9 cellular contexts compared by ENCODE assay signal in the genomic region with DNA sequence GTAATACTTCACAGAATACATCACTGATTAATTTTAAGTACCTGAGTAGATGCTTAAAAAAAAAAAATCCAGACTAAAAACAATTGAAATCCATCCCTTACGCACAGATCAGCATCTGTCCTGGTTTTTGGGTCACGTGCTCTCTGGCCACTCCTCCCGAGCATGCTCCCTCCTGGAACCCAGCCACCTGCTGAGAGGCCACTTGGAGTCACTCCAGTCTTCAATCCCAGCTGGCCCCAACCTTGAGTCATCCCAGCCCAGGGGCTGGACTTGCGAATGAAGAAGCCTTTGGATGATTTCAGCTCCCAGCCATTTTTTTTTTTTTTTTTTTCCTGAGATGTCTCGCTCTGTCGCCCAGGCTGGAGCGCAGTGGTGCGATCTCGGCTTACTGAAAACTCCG. TPM values are rescaled to one million over a fixed set of nuclear protein-coding genes. Genes with fewer than 3 reads are reported as not detected.
DNase-seq lines count a peak whose midpoint lies in the region; TF ChIP-seq lines count a peak whose summit lies in the region.
"Had no signal": no experiment of that assay in that cellular context is flagged by ENCODE, and none has a peak within 500 bp of the region (broad histone marks: within the 10 kb centered on the region; RNA-seq: fewer than 3 reads in every experiment).

No MANE protein-coding gene starts in this region.

- CTCF ChIA-PET in Caco-2 (lab: Charles Lee) = no interaction called here

- H3K4me3 ChIP-seq in Caco-2 (ENCODE audit: low read depth, low read length) (no peak overlapping the region), esophagus muscularis mucosa (no peak overlapping the region)

- no peak for TF ChIP-seq EP300 in esophagus muscularis mucosa (IDR thresholded peaks at IDR 0.05)

- H3K27ac Mint-ChIP-seq in Caco-2 (ENCODE audit: unreplicated experiment) = no peak overlapping the region
- H3K27ac Mint-ChIP-seq: natural killer cell had no signal

- no peaks in the 10 kb centered on the region for H3K4me1 Mint-ChIP-seq in Caco-2 (ENCODE audit: low read depth, unreplicated experiment)
- H3K4me1 Mint-ChIP-seq: natural killer cell had no signal

- H3K27me3 ChIP-seq in Caco-2 (replicated peaks; ENCODE audit: control insufficient read depth, insufficient read depth, low read length) (no peaks in the 10 kb centered on the region; the same call in 1 of the 2 replicates), esophagus muscularis mucosa (no peaks in the 10 kb centered on the region)

- 61% methylated on average over 10 of the region's 10 CpGs for WGBS in esophagus muscularis mucosa

- TF ChIP-seq CTCF in Caco-2 (IDR thresholded peaks at IDR 0.05; ENCODE audit: insufficient read depth in 1 of 2, low read depth in 1 of 2, low read length in 1 of 2, severe bottlenecking in 1 of 2, unreplicated experiment in 1 of 2) = no peak
- no peak for TF ChIP-seq CTCF in esophagus muscularis mucosa (IDR thresholded peaks at IDR 0.05)

- H3K36me3 ChIP-seq in Caco-2 (ENCODE audit: control insufficient read depth, insufficient read depth, low read length) = no peaks in the 10 kb centered on the region
- no peaks in the 10 kb centered on the region for H3K36me3 ChIP-seq in esophagus muscularis mucosa

- H3K9me3 Mint-ChIP-seq in Caco-2 (ENCODE audit: unreplicated experiment) = no peaks in the 10 kb centered on the region
- H3K9me3 Mint-ChIP-seq: natural killer cell had no signal

- TF ChIP-seq POLR2A in esophagus muscularis mucosa (IDR thresholded peaks at IDR 0.05; ENCODE audit: low read depth) = no peak

- DNase-seq in Caco-2 = peak; percentile 6 to 41
- peak; percentile 73 to 94 for DNase-seq in NCI-H446 (lab: John Stamatoyannopoulos, UW)
- DNase-seq in fibroblast of peridontal ligament (ENCODE audit: extremely low read depth) = peak; percentile 56
- DNase-seq in non-pigmented ciliary epithelial cell (ENCODE audit: low read depth) = peak; percentile 91
- DNase-seq in esophagus muscularis mucosa (ENCODE audit: extremely low spot score) = no peak
- no peak for DNase-seq in stimulated activated CD4-positive, alpha-beta T cell treated with anti-CD3 and anti-CD28 coated beads, Interleukin-4, amount 100 ng/mL, for 4 hours
- no peak for DNase-seq in activated CD8-positive, alpha-beta memory T cell treated with anti-CD3 and anti-CD28 coated beads, Interleukin-2, amount 50 U/mL, for 48 hours
- DNase-seq in activated gamma-delta T cell (lab: John Stamatoyannopoulos, UW) = no peak
- DNase-seq: natural killer cell had no signal

- no peaks in the 10 kb centered on the region for H3K27me3 Mint-ChIP-seq in Caco-2 (ENCODE audit: insufficient read depth, unreplicated experiment)

- intact Hi-C loops in Caco-2 (cut with micrococcal nuclease; ENCODE audit: unreplicated experiment) = no loop called here
- intact Hi-C loops in esophagus muscularis mucosa (cut with DNase I) = no loop called here

- H3K4me1 ChIP-seq in Caco-2 = no peaks in the 10 kb centered on the region
- no peaks in the 10 kb centered on the region for H3K4me1 ChIP-seq in esophagus muscularis mucosa

- H3K36me3 Mint-ChIP-seq in Caco-2 (ENCODE audit: insufficient read depth, unreplicated experiment) = no peaks in the 10 kb centered on the region
- H3K36me3 Mint-ChIP-seq: natural killer cell had no signal

- POLR2A ChIA-PET in Caco-2 (lab: Charles Lee) = no interaction called here

- no peak overlapping the region for H3K27ac ChIP-seq in esophagus muscularis mucosa (replicated peaks in 1 of 4)

- H3K9me3 ChIP-seq in Caco-2 (no peaks in the 10 kb centered on the region), esophagus muscularis mucosa (no peaks in the 10 kb centered on the region)

- H3K4me3 Mint-ChIP-seq in Caco-2 (ENCODE audit: unreplicated experiment) = no peak overlapping the region
- H3K4me3 Mint-ChIP-seq: natural killer cell had no signal

- no TSS peak for BruUV-seq in Caco-2 (replicated peaks; lab: Mats Ljungman, UMichigan)

RNA-seq across cellular contexts. Expression of gene MAP1LC3C, which starts 8.9 kb away (rescaled TPM):
- 0.72 and 0.86 TPM in 2 replicates for total RNA-seq in Caco-2 (2022)
- total RNA-seq in esophagus muscularis mucosa = 10 to 100 TPM in 2 of 4 donors, 1 to 10 TPM in 2; 5.4 to 19.3 (median 11.6) TPM
- total RNA-seq: natural killer cell had no signal

RNA-seq across cellular contexts. Expression of gene BECN2, which starts 32.5 kb away (rescaled TPM):
- total RNA-seq in Caco-2 (2022) (not detected in 2 replicates), esophagus muscularis mucosa (not detected)
- total RNA-seq: natural killer cell had no signal

Comparison
In these comparisons a context has a peak if more than half of its experiments do, and no peak if none do; other contexts are left out.
1. DNase-seq: peak in Caco-2 (2 of 2), NCI-H446 (2 of 2), fibroblast of peridontal ligament (single experiment) and non-pigmented ciliary epithelial cell (single experiment); none in esophagus muscularis mucosa (single experiment), stimulated activated CD4-positive, alpha-beta T cell treated with anti-CD3 and anti-CD28 coated beads, Interleukin-4, amount 100 ng/mL, for 4 hours (0 of 2), activated CD8-positive, alpha-beta memory T cell treated with anti-CD3 and anti-CD28 coated beads, Interleukin-2, amount 50 U/mL, for 48 hours (single experiment) and activated gamma-delta T cell (single experiment).